2 cellular contexts compared by ENCODE assay signal in the genomic region with DNA sequence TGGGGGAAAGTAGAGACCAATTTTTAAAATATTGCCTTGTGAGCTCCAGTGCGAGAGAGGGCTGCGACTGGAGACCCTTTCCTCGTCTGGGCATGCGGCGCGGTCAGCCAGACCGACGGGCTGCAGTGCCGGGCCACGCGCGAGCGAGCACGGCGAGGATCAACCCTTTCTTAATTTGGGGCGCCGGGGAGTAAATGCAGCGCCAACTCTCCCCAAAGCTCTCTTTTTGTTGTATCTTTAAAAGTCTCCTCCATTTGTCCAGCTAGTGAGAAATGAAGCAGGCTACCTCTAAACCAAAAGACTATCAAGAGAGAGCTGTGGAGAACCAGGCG.
TF ChIP-seq lines count a peak whose summit lies in the region.

No MANE protein-coding gene starts in this region.

TF ChIP-seq in A549, 52 proteins besides CTCF, POLR2A, EP300 and RAD21 (continued from another document):
- TF ChIP-seq HOXB13 (CRISPR knock-in tag; IDR thresholded peaks at IDR 0.05; ENCODE audit: low read depth), result no peak
- TF ChIP-seq, protein P1, sequence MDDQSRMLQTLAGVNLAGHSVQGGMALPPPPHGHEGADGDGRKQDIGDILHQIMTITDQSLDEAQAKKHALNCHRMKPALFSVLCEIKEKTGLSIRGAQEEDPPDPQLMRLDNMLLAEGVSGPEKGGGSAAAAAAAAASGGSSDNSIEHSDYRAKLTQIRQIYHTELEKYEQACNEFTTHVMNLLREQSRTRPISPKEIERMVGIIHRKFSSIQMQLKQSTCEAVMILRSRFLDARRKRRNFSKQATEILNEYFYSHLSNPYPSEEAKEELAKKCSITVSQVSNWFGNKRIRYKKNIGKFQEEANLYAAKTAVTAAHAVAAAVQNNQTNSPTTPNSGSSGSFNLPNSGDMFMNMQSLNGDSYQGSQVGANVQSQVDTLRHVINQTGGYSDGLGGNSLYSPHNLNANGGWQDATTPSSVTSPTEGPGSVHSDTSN (IDR thresholded peaks at IDR 0.05), result no peak

TF ChIP-seq in HCT116, 20 proteins besides CTCF, POLR2A, EP300 and RAD21 (continued from another document):
- TF ChIP-seq, protein P2, sequence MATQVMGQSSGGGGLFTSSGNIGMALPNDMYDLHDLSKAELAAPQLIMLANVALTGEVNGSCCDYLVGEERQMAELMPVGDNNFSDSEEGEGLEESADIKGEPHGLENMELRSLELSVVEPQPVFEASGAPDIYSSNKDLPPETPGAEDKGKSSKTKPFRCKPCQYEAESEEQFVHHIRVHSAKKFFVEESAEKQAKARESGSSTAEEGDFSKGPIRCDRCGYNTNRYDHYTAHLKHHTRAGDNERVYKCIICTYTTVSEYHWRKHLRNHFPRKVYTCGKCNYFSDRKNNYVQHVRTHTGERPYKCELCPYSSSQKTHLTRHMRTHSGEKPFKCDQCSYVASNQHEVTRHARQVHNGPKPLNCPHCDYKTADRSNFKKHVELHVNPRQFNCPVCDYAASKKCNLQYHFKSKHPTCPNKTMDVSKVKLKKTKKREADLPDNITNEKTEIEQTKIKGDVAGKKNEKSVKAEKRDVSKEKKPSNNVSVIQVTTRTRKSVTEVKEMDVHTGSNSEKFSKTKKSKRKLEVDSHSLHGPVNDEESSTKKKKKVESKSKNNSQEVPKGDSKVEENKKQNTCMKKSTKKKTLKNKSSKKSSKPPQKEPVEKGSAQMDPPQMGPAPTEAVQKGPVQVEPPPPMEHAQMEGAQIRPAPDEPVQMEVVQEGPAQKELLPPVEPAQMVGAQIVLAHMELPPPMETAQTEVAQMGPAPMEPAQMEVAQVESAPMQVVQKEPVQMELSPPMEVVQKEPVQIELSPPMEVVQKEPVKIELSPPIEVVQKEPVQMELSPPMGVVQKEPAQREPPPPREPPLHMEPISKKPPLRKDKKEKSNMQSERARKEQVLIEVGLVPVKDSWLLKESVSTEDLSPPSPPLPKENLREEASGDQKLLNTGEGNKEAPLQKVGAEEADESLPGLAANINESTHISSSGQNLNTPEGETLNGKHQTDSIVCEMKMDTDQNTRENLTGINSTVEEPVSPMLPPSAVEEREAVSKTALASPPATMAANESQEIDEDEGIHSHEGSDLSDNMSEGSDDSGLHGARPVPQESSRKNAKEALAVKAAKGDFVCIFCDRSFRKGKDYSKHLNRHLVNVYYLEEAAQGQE (IDR thresholded peaks at IDR 0.05; ENCODE audit: low read depth), result no peak
- TF ChIP-seq, protein P3, sequence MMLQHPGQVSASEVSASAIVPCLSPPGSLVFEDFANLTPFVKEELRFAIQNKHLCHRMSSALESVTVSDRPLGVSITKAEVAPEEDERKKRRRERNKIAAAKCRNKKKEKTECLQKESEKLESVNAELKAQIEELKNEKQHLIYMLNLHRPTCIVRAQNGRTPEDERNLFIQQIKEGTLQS (IDR thresholded peaks at IDR 0.05), result no peak
- no peak for TF ChIP-seq EZH2 (IDR thresholded peaks at IDR 0.05)
- no peak for TF ChIP-seq ELF1 (IDR thresholded peaks at IDR 0.05; ENCODE audit: borderline replicate concordance, low read depth)
TF ChIP-seq in HCT116: peak in this region for 0.
